Comparison of ENCODE assay signal across 5 cellular contexts in the genomic region with DNA sequence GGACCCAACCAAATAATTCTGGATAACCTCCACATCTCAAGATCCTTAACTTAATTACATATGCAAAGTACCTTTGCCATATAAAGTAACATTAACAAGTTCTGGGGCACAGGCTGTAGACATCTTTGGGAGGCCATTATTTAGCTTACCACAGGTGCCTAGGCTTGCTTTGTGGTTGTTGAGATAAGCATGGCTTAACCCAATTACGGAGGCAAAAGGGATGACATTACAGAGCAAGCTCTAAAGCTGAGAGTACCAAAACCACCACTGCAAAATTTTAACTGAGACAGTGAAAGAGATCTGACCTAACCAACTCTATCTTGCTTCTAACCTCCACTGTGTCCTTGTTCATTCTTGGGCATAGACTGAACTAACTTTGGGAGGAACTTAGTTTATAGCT.
"Had no signal": no experiment of that assay in that cellular context is flagged by ENCODE, and none has a peak within 500 bp of the region (broad histone marks: within the 10 kb centered on the region; RNA-seq: fewer than 3 reads in every experiment).

No MANE protein-coding gene starts in this region.

- H2AFZ ChIP-seq: GM23338 had no signal

- H3K27ac Mint-ChIP-seq: GM23338, H9 had no signal

- H3K4me2 ChIP-seq: GM23338 had no signal

- DNase-seq: H9, HCEC 1CT, IMR-90 had no signal

- H3K4me3 ChIP-seq: GM23338, K562 had no signal

- H3K4me3 Mint-ChIP-seq: GM23338, H9 had no signal

- H3K4me1 Mint-ChIP-seq: GM23338 had no signal
